ENCODE assay signal across 8 cellular contexts in genomic region chr11:102007567-102008437, GRCh38. TPM values are rescaled to one million over a fixed set of nuclear protein-coding genes. Genes with fewer than 3 reads are reported as not detected.
DNase-seq lines count a peak whose midpoint lies in the region; ATAC-seq, FAIRE-seq and TF ChIP-seq lines count a peak whose summit lies in the region.

No MANE protein-coding gene starts in this region.

- no peak overlapping the region for H2AFZ ChIP-seq in OCI-LY7 (ENCODE audit: low read length)
- no peak overlapping the region for H2AFZ ChIP-seq in H1 (ENCODE audit: low read length)

- no peak overlapping the region for H2BK120ac ChIP-seq in H1 (replicated peaks; ENCODE audit: low read depth, low read length)

- FAIRE-seq in H1 (lab: Jason Lieb, UNC): no peak

- no peak overlapping the region for H2BK12ac ChIP-seq in H1 (ENCODE audit: low read depth, low read length)

- no peak overlapping the region for H3K23ac ChIP-seq in H1 (ENCODE audit: insufficient read length)

- no peak overlapping the region for H4K8ac ChIP-seq in H1 (ENCODE audit: extremely low read depth, insufficient read depth, low read length)

- H3K4ac ChIP-seq in H1 (replicated peaks; ENCODE audit: insufficient read length, low read depth, low read length): no peak overlapping the region

- H3K4me3 ChIP-seq in OCI-LY7 (ENCODE audit: low read depth, low read length, poor library complexity, severe bottlenecking): no peak overlapping the region
- no peak overlapping the region for H3K4me3 ChIP-seq in H1 (ENCODE audit: extremely low read depth in 1 of 4, insufficient read depth in 2 of 4, low read depth in 3 of 4, low read length in 4 of 4)

- no TSS peak for BruUV-seq in OCI-LY7 (replicated peaks; lab: Mats Ljungman, UMichigan)

- TF ChIP-seq EP300 in Ishikawa (IDR thresholded peaks at IDR 0.05; ENCODE audit: borderline replicate concordance) (peak; percentile 70; the same call in 1 of the 2 replicates), H1 (IDR thresholded peaks at IDR 0.05; ENCODE audit: borderline replicate concordance in 1 of 2, low read depth in 2 of 2, low read length in 2 of 2) (no peak)

- no peaks in the 10 kb centered on the region for H3K27me3 ChIP-seq in H1 (replicated peaks in 1 of 4; ENCODE audit: control insufficient read depth in 3 of 4, extremely low read depth in 1 of 4, insufficient read depth in 3 of 4, low read length in 3 of 4)

- H3K79me2 ChIP-seq in OCI-LY7 (ENCODE audit: insufficient read depth, low read depth, low read length) (no peaks in the 10 kb centered on the region), H1 (ENCODE audit: control insufficient read depth in 1 of 2, insufficient read depth in 2 of 2, low read length in 2 of 2) (no peaks in the 10 kb centered on the region)

- H2BK5ac ChIP-seq in H1 (ENCODE audit: low read depth, low read length): no peak overlapping the region

- H2BK20ac ChIP-seq in H1 (ENCODE audit: low read length): no peak overlapping the region

- no peaks in the 10 kb centered on the region for H3K9me3 ChIP-seq in OCI-LY7 (ENCODE audit: low read length)
- H3K9me3 ChIP-seq in H1 (ENCODE audit: insufficient read depth in 2 of 2, low read depth in 1 of 2, low read length in 1 of 2): no peaks in the 10 kb centered on the region

- H3K23me2 ChIP-seq in H1 (ENCODE audit: low read depth, low read length): no peaks in the 10 kb centered on the region

- no peak overlapping the region for H4K91ac ChIP-seq in H1 (replicated peaks; ENCODE audit: insufficient read length, low read length)

- H3K4me1 ChIP-seq in OCI-LY7 (ENCODE audit: insufficient read depth, low read length, poor library complexity, severe bottlenecking): no peaks in the 10 kb centered on the region
- H3K4me1 ChIP-seq in H1 (replicated peaks in 1 of 4; ENCODE audit: control insufficient read depth in 3 of 4, insufficient read depth in 4 of 4, low read length in 3 of 4): peaks cover 0 to 3% (median 0%) of the 10 kb centered on the region in 4 experiments; a peak in 1 of 7 replicates

- ATAC-seq in GM21423 (IDR thresholded peaks at IDR 0.05; ENCODE audit: unreplicated experiment) (peak; percentile 76), GM18517 (IDR thresholded peaks at IDR 0.05; ENCODE audit: unreplicated experiment) (no peak), GM18858 (IDR thresholded peaks at IDR 0.05; ENCODE audit: unreplicated experiment) (no peak)

- TF ChIP-seq CTCF in OCI-LY7 (conservative IDR thresholded peaks at IDR 0.05; ENCODE audit: low read length): peak; percentile 85
- peak in 2 of 3 experiments; percentile 23 to 29; a peak in 2 of 4 replicates for TF ChIP-seq CTCF in H1 (IDR thresholded peaks at IDR 0.05; ENCODE audit: control extremely low read depth in 1 of 3, insufficient read depth in 1 of 3, low read depth in 1 of 3, low read length in 3 of 3)

- CTCF ChIA-PET in OCI-LY7 (lab: Charles Lee; ENCODE audit: unreplicated experiment): interaction anchor here (0.6 to 2.9 kb wide), 3 partner anchors 144 to 238 kb away, joined by 3 to 25 read pairs (median 4); no protein-coding TSS in a partner anchor
- CTCF ChIA-PET in H1 (lab: Charles Lee; ENCODE audit: partially characterized antibody): interaction anchor here (0.6 to 4.6 kb wide), 61 partner anchors 8 to 905 kb away, joined by 3 to 134 read pairs (median 3); no protein-coding TSS in a partner anchor

- H3K9me2 ChIP-seq in OCI-LY7 (ENCODE audit: insufficient read depth, low read length): no peaks in the 10 kb centered on the region

- DNase-seq in DMS153 treated with DMSO at 0.1 percent for 48 hours (lab: John Stamatoyannopoulos, UW; ENCODE audit: unreplicated experiment) (peak; percentile 82), OCI-LY7 (ENCODE audit: low spot score) (peak; percentile 64), H1 (ENCODE audit: low read depth in 1 of 2, low spot score in 2 of 2) (no peak), myocyte (ENCODE audit: low read depth) (peak; percentile 57)

- 40% methylated on average over 4 of the region's 4 CpGs; no CpG with 5 or more reads in 1 of the 2 experiments for WGBS in H1 (ENCODE audit: extremely low coverage in 1 of 2, insufficient coverage in 1 of 2, insufficient read length in 1 of 2, insufficient replicate concordance in 2 of 2, low coverage in 1 of 2, low lambda C conversion rate in 2 of 2, missing lambda C conversion rate in 1 of 2), 2 experiments

- no peak overlapping the region for H3K27ac ChIP-seq in OCI-LY7 (ENCODE audit: low read depth, low read length, poor library complexity, severe bottlenecking)
- H3K27ac ChIP-seq in H1 (ENCODE audit: low read depth, low read length): no peak overlapping the region

- intact Hi-C loops in OCI-LY7 (cut with micrococcal nuclease; ENCODE audit: unreplicated experiment): loop anchor here (1.0 to 10.0 kb wide), 3 partner anchors 93 to 553 kb away; partner anchors contain the start of gene CEP126

- no peak overlapping the region for H3K18ac ChIP-seq in H1 (ENCODE audit: extremely low read depth, low read length)

- H4K20me1 ChIP-seq in OCI-LY7 (ENCODE audit: insufficient read depth, low read length) (no peaks in the 10 kb centered on the region), H1 (replicated peaks in 1 of 2; ENCODE audit: control insufficient read depth in 1 of 2, insufficient read depth in 2 of 2, low read length in 2 of 2) (no peaks in the 10 kb centered on the region)

- H3K36me3 ChIP-seq in OCI-LY7 (ENCODE audit: insufficient read depth, low read length) (no peaks in the 10 kb centered on the region), H1 (ENCODE audit: control insufficient read depth in 2 of 4, insufficient read depth in 4 of 4, low read length in 3 of 4) (no peaks in the 10 kb centered on the region)

- H3K14ac ChIP-seq in H1 (ENCODE audit: insufficient read length): no peak overlapping the region

- POLR2A ChIA-PET in OCI-LY7 (lab: Charles Lee): interaction anchor here (0.7 to 5.3 kb wide), 9 partner anchors 10 to 278 kb away, joined by 3 to 30 read pairs (median 3); no protein-coding TSS in a partner anchor
- POLR2A ChIA-PET in H1 (lab: Charles Lee; ENCODE audit: partially characterized antibody): no interaction called here

- no peak for TF ChIP-seq POLR2A in H1 (IDR thresholded peaks at IDR 0.05; ENCODE audit: control extremely low read depth in 1 of 2, low read depth in 2 of 2, low read length in 2 of 2)

- H4K5ac ChIP-seq in H1 (ENCODE audit: insufficient read length, low read depth, low read length): no peak overlapping the region

- no peaks in the 10 kb centered on the region for H3K79me1 ChIP-seq in H1 (ENCODE audit: low read depth, low read length)

- TF ChIP-seq RAD21 in Ishikawa (IDR thresholded peaks at IDR 0.05; ENCODE audit: low read depth) (peak; percentile 69), H1 (IDR thresholded peaks at IDR 0.05 in 1 of 2, conservative IDR thresholded peaks at IDR 0.05 in 1 of 2; ENCODE audit: low read depth in 2 of 2, low read length in 2 of 2) (peak in 1 of 2 experiments; percentile 56)

- no peak overlapping the region for H2BK15ac ChIP-seq in H1 (ENCODE audit: low read length)

- no peak overlapping the region for H3K56ac ChIP-seq in H1 (replicated peaks; ENCODE audit: insufficient read length, low read depth, low read length)

- H3K4me2 ChIP-seq in OCI-LY7 (ENCODE audit: low read length): no peak overlapping the region
- H3K4me2 ChIP-seq in H1 (ENCODE audit: insufficient read depth in 1 of 2, low read depth in 2 of 2, low read length in 2 of 2): no peak overlapping the region

- H2AK5ac ChIP-seq in H1 (ENCODE audit: low read depth, low read length): no peak overlapping the region

- H3K9ac ChIP-seq in H1 (replicated peaks in 1 of 4; ENCODE audit: extremely low read depth in 1 of 4, low read depth in 3 of 4, low read length in 3 of 4): no peak overlapping the region

TF ChIP-seq in Ishikawa, 13 proteins besides CTCF, POLR2A, EP300 and RAD21 (continues in another document):
- TF ChIP-seq USF1 (IDR thresholded peaks at IDR 0.05): no peak
- no peak for TF ChIP-seq NFIC (IDR thresholded peaks at IDR 0.05)
- peak; percentile 60; the same call in 1 of the 2 replicates for TF ChIP-seq TCF12 (IDR thresholded peaks at IDR 0.05; ENCODE audit: low read depth)
- peak; percentile 73 for TF ChIP-seq TEAD4 (IDR thresholded peaks at IDR 0.05)
- no peak for TF ChIP-seq CEBPB (IDR thresholded peaks at IDR 0.05)
- TF ChIP-seq ZBTB7A (IDR thresholded peaks at IDR 0.05; ENCODE audit: low read depth): no peak
- TF ChIP-seq CREB1 (IDR thresholded peaks at IDR 0.05; ENCODE audit: low read depth): no peak

TF ChIP-seq in H1, 55 proteins besides CTCF, POLR2A, EP300 and RAD21 (continues in another document):
- no peak for TF ChIP-seq SIRT6 (IDR thresholded peaks at IDR 0.05; ENCODE audit: low read length)
- TF ChIP-seq NRF1 (IDR thresholded peaks at IDR 0.05; ENCODE audit: low read depth, low read length): no peak
- TF ChIP-seq POU5F1 (IDR thresholded peaks at IDR 0.05; ENCODE audit: low read depth, low read length): no peak
- TF ChIP-seq JUN (IDR thresholded peaks at IDR 0.05; ENCODE audit: low read depth, low read length): no peak
- TF ChIP-seq CTBP2 (IDR thresholded peaks at IDR 0.05; ENCODE audit: borderline replicate concordance, insufficient read depth, insufficient read length, low read length): no peak
- TF ChIP-seq SP1 (IDR thresholded peaks at IDR 0.05; ENCODE audit: low read depth, low read length): no peak
- TF ChIP-seq USF2 (IDR thresholded peaks at IDR 0.05; ENCODE audit: low read length): no peak

RNA-seq across cellular contexts. Expression of gene CFAP300, which starts 39.4 kb away (rescaled TPM):
- total RNA-seq in OCI-LY7 (2014; rRNA removed; shearing (Covaris generic)): not detected in 2 replicates
- total RNA-seq in OCI-LY7 (2022) (not detected in 2 replicates), myocyte (4.2 and 5.4 TPM in 2 replicates)
- 1.5 and 2.1 TPM in 2 replicates for total RNA-seq in H1 (2021; fragmentation: NEBNext Ultra II Directional; extraction: Animal tissue kit (Norgen Biotek cat#: 25700))
- polyA plus RNA-seq in H1 (2011; rRNA removed): 1.1 and 2.8 TPM in 2 replicates
- polyA plus RNA-seq in H1 (2011; cell fraction: cytosol; rRNA removed): 2.4 TPM
- 1.6 TPM for polyA plus RNA-seq in H1 (2011; cell fraction: nucleus; rRNA removed)
- 2.2 to 3.7 TPM (median 2.3 TPM) in 4 replicates for polyA plus RNA-seq in H1 (2012, experiment 1 of 2)
- polyA plus RNA-seq in H1 (2012, experiment 2 of 2): 1.9 TPM
- polyA plus RNA-seq in H1 (2013, experiment 1 of 2): 1.7 TPM
- 1.5 TPM for polyA plus RNA-seq in H1 (2013, experiment 2 of 2)
- polyA minus RNA-seq in H1 (2011; rRNA and poly(A)+ RNA removed): 0.47 and 0.83 TPM in 2 replicates
- 0.51 TPM for polyA minus RNA-seq in H1 (2011; cell fraction: cytosol; rRNA and poly(A)+ RNA removed)
- 2.4 TPM for polyA minus RNA-seq in H1 (2011; cell fraction: nucleus; rRNA and poly(A)+ RNA removed)
- 5.1 TPM for polyA plus RNA-seq in myocyte (2012)

Comparison
In these comparisons a context has a peak if more than half of its experiments do, and no peak if none do; other contexts are left out.
1. DNase-seq: peak in DMS153 treated with DMSO at 0.1 percent for 48 hours (single experiment), OCI-LY7 (single experiment) and myocyte (single experiment); none in H1 (0 of 2).